Comparison of ENCODE assay signal across 12 cellular contexts in genomic region chr6:52904562-52905279, GRCh38. TPM values are rescaled to one million over a fixed set of nuclear protein-coding genes. Genes with fewer than 3 reads are reported as not detected.
DNase-seq lines count a peak whose midpoint lies in the region; TF ChIP-seq lines count a peak whose summit lies in the region.
"Had no signal": no experiment of that assay in that cellular context is flagged by ENCODE, and none has a peak within 500 bp of the region (broad histone marks: within the 10 kb centered on the region; RNA-seq: fewer than 3 reads in every experiment).

No MANE protein-coding gene starts in this region.

- DNase-seq in GM12864 (ENCODE audit: low read depth) (no peak), cerebellar cortex (ENCODE audit: low spot score) (peak; percentile 10), osteoblast (ENCODE audit: insufficient read length, low spot score, missing footprints) (no peak), endothelial cell (ENCODE audit: low spot score) (no peak), GF-D8 (lab: John Stamatoyannopoulos, UW) (no peak), NOMO-1 (lab: John Stamatoyannopoulos, UW; ENCODE audit: unreplicated experiment in 2 of 2) (no peak)
- DNase-seq: naive thymus-derived CD4-positive, alpha-beta T cell; NCI-H2029 treated with DMSO at 0.1 percent for 48 hours had no signal

- H3K27ac Mint-ChIP-seq in endothelial cell (ENCODE audit: unreplicated experiment) = no peak overlapping the region
- H3K27ac Mint-ChIP-seq: activated naive CD4-positive, alpha-beta T cell treated with anti-CD3 and anti-CD28 coated beads, Interleukin-2, amount 50 U/mL, for 24 hours; naive thymus-derived CD4-positive, alpha-beta T cell; T-helper 1 cell treated with Interleukin-12 subunit alpha and Interleukin-12 subunit beta and Interleukin-4 antibody, amounts not matched to agents 30 μg/mL and 1 μg/mL, for 36 hours had no signal

- H3K9me3 ChIP-seq in Loucy (ENCODE audit: insufficient read depth, low read depth, low read length) (no peaks in the 10 kb centered on the region), osteoblast (ENCODE audit: low read depth, low read length) (no peaks in the 10 kb centered on the region)
- H3K9me3 ChIP-seq: esophagus muscularis mucosa had no signal

- H4K20me1 ChIP-seq in Loucy (ENCODE audit: insufficient read depth, low read length, poor library complexity, severe bottlenecking) (no peaks in the 10 kb centered on the region), osteoblast (ENCODE audit: insufficient read depth, low read length) (no peaks in the 10 kb centered on the region)

- no peaks in the 10 kb centered on the region for H3K27me3 Mint-ChIP-seq in endothelial cell (ENCODE audit: unreplicated experiment)

- H3K9me2 ChIP-seq in Loucy (replicated peaks; ENCODE audit: low read depth, low read length) = no peaks in the 10 kb centered on the region

- H3K4me1 ChIP-seq in Loucy (ENCODE audit: insufficient read depth, low read length, poor library complexity, severe bottlenecking) (no peaks in the 10 kb centered on the region), osteoblast (ENCODE audit: insufficient read depth, low read length) (no peaks in the 10 kb centered on the region)
- H3K4me1 ChIP-seq: esophagus muscularis mucosa had no signal

- H3K4me1 Mint-ChIP-seq in endothelial cell (ENCODE audit: unreplicated experiment) = no peaks in the 10 kb centered on the region
- H3K4me1 Mint-ChIP-seq: activated naive CD4-positive, alpha-beta T cell treated with anti-CD3 and anti-CD28 coated beads, Interleukin-2, amount 50 U/mL, for 24 hours; naive thymus-derived CD4-positive, alpha-beta T cell had no signal

- H3K4me3 Mint-ChIP-seq in endothelial cell (ENCODE audit: unreplicated experiment) = no peak overlapping the region
- H3K4me3 Mint-ChIP-seq: activated naive CD4-positive, alpha-beta T cell treated with anti-CD3 and anti-CD28 coated beads, Interleukin-2, amount 50 U/mL, for 24 hours; naive thymus-derived CD4-positive, alpha-beta T cell; T-helper 1 cell treated with Interleukin-12 subunit alpha and Interleukin-12 subunit beta and Interleukin-4 antibody, amounts not matched to agents 30 μg/mL and 1 μg/mL, for 36 hours had no signal

- TF ChIP-seq CTCF in GM12864 (IDR thresholded peaks at IDR 0.05; ENCODE audit: low read depth, low read length, missing control alignments) (peak; percentile 44), Loucy (conservative IDR thresholded peaks at IDR 0.05; ENCODE audit: low read length) (peak; percentile 56), osteoblast (IDR thresholded peaks at IDR 0.05; ENCODE audit: extremely low read depth, low read depth, low read length) (peak; percentile 33), endothelial cell (IDR thresholded peaks at IDR 0.05; ENCODE audit: unreplicated experiment) (no peak)

- H3K4me3 ChIP-seq in GM12864 (ENCODE audit: low read depth, low read length) (no peak overlapping the region), Loucy (ENCODE audit: low read length, poor library complexity, severe bottlenecking) (no peak overlapping the region), osteoblast (ENCODE audit: insufficient read depth, low read length) (no peak overlapping the region)
- H3K4me3 ChIP-seq: esophagus muscularis mucosa had no signal

- H3F3A ChIP-seq in Loucy (ENCODE audit: low read depth) = no peaks in the 10 kb centered on the region

- no peak overlapping the region for H3K27ac ChIP-seq in osteoblast (ENCODE audit: low read depth, low read length)
- H3K27ac ChIP-seq: esophagus muscularis mucosa had no signal

- no peaks in the 10 kb centered on the region for H3K79me2 ChIP-seq in Loucy (ENCODE audit: insufficient read depth, low read length)
- H3K79me2 ChIP-seq in osteoblast (ENCODE audit: insufficient read depth, low read length) = no peaks in the 10 kb centered on the region

- no peak overlapping the region for H3K4me2 ChIP-seq in Loucy (ENCODE audit: low read depth, low read length, poor library complexity, severe bottlenecking)
- no peak overlapping the region for H3K4me2 ChIP-seq in osteoblast (ENCODE audit: insufficient read depth, low read length)

- no peak overlapping the region for H3K9ac ChIP-seq in Loucy (ENCODE audit: low read depth, low read length, poor library complexity, severe bottlenecking)

- H2AFZ ChIP-seq in Loucy (ENCODE audit: low read length) (no peak overlapping the region), osteoblast (ENCODE audit: low read length) (no peak overlapping the region)

- H3K36me3 Mint-ChIP-seq in endothelial cell (ENCODE audit: low read depth, unreplicated experiment) = no peaks in the 10 kb centered on the region
- H3K36me3 Mint-ChIP-seq: activated naive CD4-positive, alpha-beta T cell treated with anti-CD3 and anti-CD28 coated beads, Interleukin-2, amount 50 U/mL, for 24 hours; naive thymus-derived CD4-positive, alpha-beta T cell had no signal

- H3K27me3 ChIP-seq in Loucy (ENCODE audit: insufficient read depth, low read length, poor library complexity, severe bottlenecking) (no peaks in the 10 kb centered on the region), osteoblast (ENCODE audit: insufficient read depth, low read length) (no peaks in the 10 kb centered on the region)
- H3K27me3 ChIP-seq: esophagus muscularis mucosa had no signal

- H3K9me3 Mint-ChIP-seq in endothelial cell (ENCODE audit: unreplicated experiment) = no peaks in the 10 kb centered on the region
- H3K9me3 Mint-ChIP-seq: activated naive CD4-positive, alpha-beta T cell treated with anti-CD3 and anti-CD28 coated beads, Interleukin-2, amount 50 U/mL, for 24 hours; T-helper 1 cell treated with Interleukin-12 subunit alpha and Interleukin-12 subunit beta and Interleukin-4 antibody, amounts not matched to agents 30 μg/mL and 1 μg/mL, for 36 hours had no signal

- H3K36me3 ChIP-seq in Loucy (ENCODE audit: insufficient read depth, low read length) = no peaks in the 10 kb centered on the region
- H3K36me3 ChIP-seq in osteoblast (ENCODE audit: insufficient read depth, low read length) = no peaks in the 10 kb centered on the region
- H3K36me3 ChIP-seq: esophagus muscularis mucosa had no signal

RNA-seq across cellular contexts. Expression of gene GSTA3, which starts 4.8 kb away (rescaled TPM):
- total RNA-seq in osteoblast (not detected in 2 replicates), endothelial cell (ENCODE audit: unreplicated experiment) (not detected)
- total RNA-seq: esophagus muscularis mucosa; naive thymus-derived CD4-positive, alpha-beta T cell had no signal
